In the genomic region with DNA sequence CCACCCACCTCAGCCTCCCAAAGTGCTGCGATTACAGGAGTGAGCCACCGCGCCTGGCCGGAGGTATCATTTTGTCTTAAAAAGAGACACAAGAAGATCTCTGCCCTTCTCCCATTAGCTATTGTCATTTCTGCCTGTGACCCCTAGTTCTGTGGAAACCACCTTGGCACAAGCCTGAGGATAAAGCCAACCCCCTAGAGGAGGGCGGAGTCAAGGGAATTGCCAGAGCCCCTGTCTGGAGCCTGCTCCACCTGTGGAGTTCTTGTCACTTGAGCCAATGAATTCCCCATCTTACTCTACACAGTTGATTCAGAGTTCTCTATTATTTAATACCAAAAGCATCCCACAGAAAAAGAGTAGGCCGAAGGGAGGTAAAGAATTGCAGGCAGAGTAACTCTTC, we compare ENCODE assay signal across 1 cellular context.
TF ChIP-seq lines count a peak whose summit lies in the region.

No MANE protein-coding gene starts in this region.

TF ChIP-seq in WTC11, 78 proteins besides CTCF, POLR2A, EP300 and RAD21 (continued from another document):
- TF ChIP-seq ZNF281 (CRISPR knock-in tag; IDR thresholded peaks at IDR 0.05): no peak
- no peak for TF ChIP-seq MAX (CRISPR knock-in tag; IDR thresholded peaks at IDR 0.05)
- TF ChIP-seq ARID4B (CRISPR knock-in tag; IDR thresholded peaks at IDR 0.05; ENCODE audit: borderline replicate concordance): no peak
- TF ChIP-seq AR (CRISPR knock-in tag; IDR thresholded peaks at IDR 0.05): no peak
- no peak for TF ChIP-seq SOX15 (CRISPR knock-in tag; IDR thresholded peaks at IDR 0.05)
- TF ChIP-seq USF1 (CRISPR knock-in tag; IDR thresholded peaks at IDR 0.05): no peak
- TF ChIP-seq, protein P1, sequence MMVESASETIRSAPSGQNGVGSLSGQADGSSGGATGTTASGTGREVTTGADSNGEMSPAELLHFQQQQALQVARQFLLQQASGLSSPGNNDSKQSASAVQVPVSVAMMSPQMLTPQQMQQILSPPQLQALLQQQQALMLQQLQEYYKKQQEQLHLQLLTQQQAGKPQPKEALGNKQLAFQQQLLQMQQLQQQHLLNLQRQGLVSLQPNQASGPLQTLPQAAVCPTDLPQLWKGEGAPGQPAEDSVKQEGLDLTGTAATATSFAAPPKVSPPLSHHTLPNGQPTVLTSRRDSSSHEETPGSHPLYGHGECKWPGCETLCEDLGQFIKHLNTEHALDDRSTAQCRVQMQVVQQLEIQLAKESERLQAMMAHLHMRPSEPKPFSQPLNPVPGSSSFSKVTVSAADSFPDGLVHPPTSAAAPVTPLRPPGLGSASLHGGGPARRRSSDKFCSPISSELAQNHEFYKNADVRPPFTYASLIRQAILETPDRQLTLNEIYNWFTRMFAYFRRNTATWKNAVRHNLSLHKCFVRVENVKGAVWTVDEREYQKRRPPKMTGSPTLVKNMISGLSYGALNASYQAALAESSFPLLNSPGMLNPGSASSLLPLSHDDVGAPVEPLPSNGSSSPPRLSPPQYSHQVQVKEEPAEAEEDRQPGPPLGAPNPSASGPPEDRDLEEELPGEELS (CRISPR knock-in tag; IDR thresholded peaks at IDR 0.05): no peak
- no peak for TF ChIP-seq GTF2I (CRISPR knock-in tag; conservative IDR thresholded peaks at IDR 0.05)
